34 cellular contexts compared by ENCODE assay signal in genomic region chr1:91708691-91709090, GRCh38.
"Had no signal": no experiment of that assay in that cellular context is flagged by ENCODE, and none has a peak within 500 bp of the region (broad histone marks: within the 10 kb centered on the region; RNA-seq: fewer than 3 reads in every experiment).

No MANE protein-coding gene starts in this region.

- H3K9me3 ChIP-seq: MG63, Peyer's patch had no signal

- H3K27me3 Mint-ChIP-seq: activated CD4-positive, alpha-beta memory T cell treated with anti-CD3 and anti-CD28 coated beads for 36 hours; activated naive CD4-positive, alpha-beta T cell treated with anti-CD3 and anti-CD28 coated beads, Interleukin-2, amount 10 ng/mL, durations not matched to agents 7 days and 5 days; activated naive CD8-positive, alpha-beta T cell treated with anti-CD3 and anti-CD28 coated beads for 36 hours had no signal

- H3K4me1 ChIP-seq: Peyer's patch had no signal

- H3K4me3 ChIP-seq: cardiac muscle cell, MG63, Peyer's patch had no signal

- H3K27me3 ChIP-seq: brain microvascular endothelial cell, cardiac muscle cell, MG63, Peyer's patch had no signal

- H3K27ac Mint-ChIP-seq: activated B cell treated with CpG ODN at 0.5 μM for 24 hours; activated CD4-positive, alpha-beta memory T cell treated with anti-CD3 and anti-CD28 coated beads for 36 hours; activated naive CD4-positive, alpha-beta T cell treated with anti-CD3 and anti-CD28 coated beads, Interleukin-2, amount 10 ng/mL, durations not matched to agents 7 days and 5 days; activated naive CD8-positive, alpha-beta T cell treated with anti-CD3 and anti-CD28 coated beads for 36 hours; IgD-negative memory B cell had no signal

- H3K36me3 ChIP-seq: brain microvascular endothelial cell, cardiac muscle cell, MG63 had no signal

- H3K36me3 Mint-ChIP-seq: IgD-negative memory B cell had no signal

- H3K9me3 Mint-ChIP-seq: activated B cell treated with CpG ODN at 0.5 μM for 24 hours; activated CD4-positive, alpha-beta memory T cell treated with anti-CD3 and anti-CD28 coated beads for 36 hours; activated naive CD4-positive, alpha-beta T cell treated with anti-CD3 and anti-CD28 coated beads, Interleukin-2, amount 10 ng/mL, durations not matched to agents 7 days and 5 days; activated naive CD8-positive, alpha-beta T cell treated with anti-CD3 and anti-CD28 coated beads for 36 hours; IgD-negative memory B cell had no signal

- H3K4me3 Mint-ChIP-seq: activated B cell treated with CpG ODN at 0.5 μM for 24 hours; activated CD4-positive, alpha-beta memory T cell treated with anti-CD3 and anti-CD28 coated beads for 36 hours; activated naive CD4-positive, alpha-beta T cell treated with anti-CD3 and anti-CD28 coated beads, Interleukin-2, amount 10 ng/mL, durations not matched to agents 7 days and 5 days; activated naive CD8-positive, alpha-beta T cell treated with anti-CD3 and anti-CD28 coated beads for 36 hours; IgD-negative memory B cell had no signal

- DNase-seq: activated B cell treated with CpG ODN at 0.5 μM for 24 hours; activated CD4-positive, alpha-beta memory T cell treated with anti-CD3 and anti-CD28 coated beads for 36 hours; activated CD4-positive, alpha-beta T cell treated with anti-CD3 and anti-CD28 coated beads for 4 hours; activated CD4-positive, alpha-beta T cell treated with anti-CD3 and anti-CD28 coated beads, Interleukin-2, amount 50 U/mL, for 1 hour; activated CD4-positive, CD25-positive, alpha-beta regulatory T cell treated with anti-CD3 and anti-CD28 coated beads, Interleukin-2, amount 50 U/mL, for 72 hours; activated CD8-positive, alpha-beta memory T cell treated with anti-CD3 and anti-CD28 coated beads, Interleukin-2, amount 50 U/mL, for 4 hours; activated effector memory CD4-positive, alpha-beta T cell treated with Interleukin-2 at 50 U/mL for 16 hours; activated naive CD4-positive, alpha-beta T cell treated with anti-CD3 and anti-CD28 coated beads, Interleukin-2, amount 10 ng/mL, durations not matched to agents 7 days and 5 days; activated naive CD8-positive, alpha-beta T cell treated with anti-CD3 and anti-CD28 coated beads for 36 hours; activated T-cell treated with anti-CD3 and anti-CD28 coated beads, Interleukin-2, amount 50 U/mL, for 48 hours; amniotic stem cell; aorta; brain microvascular endothelial cell; Kasumi-1; KG1; MG63; NCI-H1048; NCI-H1105 treated with DMSO at 0.1 percent for 48 hours; NCI-H1436; NCI-H1694; NCI-H2029; NCI-H345; NCI-H748 treated with DMSO at 0.1 percent for 48 hours; NK-92 treated with Interleukin-12 subunit alpha and Interleukin-12 subunit beta, amount 100 ng/mL, for 24 hours; PC-3; Peyer's patch; RPMI8226; SW 1271; T-helper 1 cell; T-helper 2 cell; T-helper 9 cell had no signal

- ATAC-seq: PC-3 had no signal

- H3K27ac ChIP-seq: brain microvascular endothelial cell, cardiac muscle cell, Peyer's patch, VCaP had no signal
